ENCODE assay signal across 8 cellular contexts in the genomic region with DNA sequence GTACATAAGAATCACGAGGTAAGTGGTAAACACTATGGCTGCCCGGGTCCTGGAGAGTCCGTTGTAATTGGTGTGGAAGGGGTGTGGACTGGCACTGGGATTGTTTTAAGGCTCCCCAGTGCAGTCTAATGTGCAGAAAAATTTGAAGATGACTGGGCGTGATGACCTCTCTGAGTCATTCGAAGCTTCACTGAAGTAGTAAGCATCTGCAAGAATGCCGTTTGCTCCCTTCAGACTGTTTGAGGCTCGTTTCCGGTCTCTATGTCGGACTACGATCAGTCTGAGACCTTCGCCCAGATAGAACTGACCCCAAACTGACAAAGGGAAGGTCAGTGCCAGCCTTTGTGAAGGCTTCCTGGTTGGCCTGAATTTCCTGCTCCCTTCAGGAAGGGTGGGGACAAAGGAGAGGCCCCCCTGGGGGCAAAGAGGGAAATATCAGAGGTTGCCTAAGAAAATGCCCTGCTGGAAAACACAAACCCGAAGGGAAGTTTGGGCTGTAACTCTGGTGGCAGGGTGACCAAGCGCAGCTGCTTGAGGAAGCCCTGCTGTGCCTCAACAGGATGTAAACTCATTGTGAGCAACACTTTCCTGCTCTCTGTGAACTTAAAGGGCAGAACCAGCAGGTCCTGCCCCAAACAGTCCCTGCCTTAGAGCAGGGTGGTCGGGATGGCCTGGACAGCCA. TPM values are rescaled to one million over a fixed set of nuclear protein-coding genes. Genes with fewer than 3 reads are reported as not detected.
DNase-seq lines count a peak whose midpoint lies in the region; ATAC-seq and TF ChIP-seq lines count a peak whose summit lies in the region.

No MANE protein-coding gene starts in this region.

- no peaks in the 10 kb centered on the region for H3K27me3 Mint-ChIP-seq in natural killer cell treated with Interleukin-12 subunit alpha and Interleukin-12 subunit beta and Interleukin-15 and Interleukin-18, amount 100 ng/mL, for 72 hours

- H3K9me3 Mint-ChIP-seq in natural killer cell treated with Interleukin-12 subunit alpha and Interleukin-12 subunit beta and Interleukin-15 and Interleukin-18, amount 100 ng/mL, for 72 hours = no peaks in the 10 kb centered on the region

- H3K9ac ChIP-seq in colonic mucosa (ENCODE audit: low read depth in 2 of 2, low read length in 2 of 2) = no peak overlapping the region

- no peaks in the 10 kb centered on the region for H3K4me1 ChIP-seq in colonic mucosa

- CTCF ChIA-PET in BJ (lab: Yijun Ruan, JAX) = interaction anchor here (0.7 to 7.9 kb wide), 7 partner anchors 9 to 176 kb away, joined by 3 to 57 read pairs (median 3); no protein-coding TSS in a partner anchor

- ATAC-seq in GM21576 (IDR thresholded peaks at IDR 0.05; ENCODE audit: unreplicated experiment) = peak; percentile 45
- ATAC-seq in natural killer cell treated with Interleukin-12 subunit alpha and Interleukin-12 subunit beta and Interleukin-15 and Interleukin-18, amount 100 ng/mL, for 72 hours = peak; percentile 87 to 91

- peak; percentile 82 for DNase-seq in BJ (ENCODE audit: low read depth)
- peak; percentile 98 for DNase-seq in RPMI7951 (ENCODE audit: low read depth)
- no peak for DNase-seq in colonic mucosa
- peak; percentile 79 for DNase-seq in natural killer cell treated with Interleukin-12 subunit alpha and Interleukin-12 subunit beta and Interleukin-15 and Interleukin-18, amount 100 ng/mL, for 72 hours (ENCODE audit: low spot score)
- DNase-seq in medulla oblongata (ENCODE audit: extremely low spot score) = no peak
- DNase-seq in coronary artery (ENCODE audit: low spot score) = no peak
- DNase-seq in anterior cingulate cortex (lab: John Stamatoyannopoulos, UW) = no peak

- TF ChIP-seq CTCF in BJ (IDR thresholded peaks at IDR 0.05; ENCODE audit: insufficient read depth, low read depth, low read length) = no peak
- TF ChIP-seq CTCF in colonic mucosa (IDR thresholded peaks at IDR 0.05) = no peak
- no peak for TF ChIP-seq CTCF in coronary artery (IDR thresholded peaks at IDR 0.05)

- H3K36me3 ChIP-seq in BJ (ENCODE audit: control insufficient read depth, insufficient read depth, low read length) = no peaks in the 10 kb centered on the region
- H3K36me3 ChIP-seq in colonic mucosa = no peaks in the 10 kb centered on the region

- intact Hi-C loops in colonic mucosa (cut with DNase I) = loop anchor here (10.0 kb wide), 1 partner anchor 609 kb away; no protein-coding TSS in a partner anchor

- H3K27ac Mint-ChIP-seq in natural killer cell treated with Interleukin-12 subunit alpha and Interleukin-12 subunit beta and Interleukin-15 and Interleukin-18, amount 100 ng/mL, for 72 hours = peak overlapping the region; percentile 97 to 99

- POLR2A ChIA-PET in BJ (lab: Charles Lee) = interaction anchor here (0.7 kb wide), 1 partner anchor 160 kb away, joined by 3 read pairs; no protein-coding TSS in a partner anchor

- H3K27me3 ChIP-seq in BJ (ENCODE audit: control insufficient read depth, insufficient read depth, low read length) = no peaks in the 10 kb centered on the region
- H3K27me3 ChIP-seq in colonic mucosa = no peaks in the 10 kb centered on the region

- H3K36me3 Mint-ChIP-seq in natural killer cell treated with Interleukin-12 subunit alpha and Interleukin-12 subunit beta and Interleukin-15 and Interleukin-18, amount 100 ng/mL, for 72 hours = no peaks in the 10 kb centered on the region

- peak overlapping the region; percentile 10 for H3K27ac ChIP-seq in colonic mucosa
- H3K27ac ChIP-seq in coronary artery = peak overlapping the region in 1 of 2 donors; percentile 50

- peak overlapping the region; percentile 61 for H3K4me3 Mint-ChIP-seq in natural killer cell treated with Interleukin-12 subunit alpha and Interleukin-12 subunit beta and Interleukin-15 and Interleukin-18, amount 100 ng/mL, for 72 hours

- H3K4me1 Mint-ChIP-seq in natural killer cell treated with Interleukin-12 subunit alpha and Interleukin-12 subunit beta and Interleukin-15 and Interleukin-18, amount 100 ng/mL, for 72 hours (ENCODE audit: low read depth in 2 of 2) = peaks cover 56 to 59% of the 10 kb centered on the region in 2 donors

- H3K9me3 ChIP-seq in colonic mucosa = no peaks in the 10 kb centered on the region

- H3K4me3 ChIP-seq in BJ (ENCODE audit: low read depth, low read length) = no peak overlapping the region
- no peak overlapping the region for H3K4me3 ChIP-seq in colonic mucosa
- H3K4me3 ChIP-seq in coronary artery = no peak overlapping the region

RNA-seq across cellular contexts. Expression of a gene that starts 34.6 kb away (rescaled TPM):
- polyA plus RNA-seq in BJ (2011; rRNA removed) = 24.8 and 26.6 TPM in 2 replicates
- polyA minus RNA-seq in BJ (2011; rRNA and poly(A)+ RNA removed) = 11.9 and 15.5 TPM in 2 replicates
- total RNA-seq in RPMI7951 (2014; rRNA removed; shearing (Covaris generic)) = 37.7 and 38.5 TPM in 2 replicates
- 10 to 100 TPM; 18.0 to 29.3 TPM for total RNA-seq in colonic mucosa
- total RNA-seq in natural killer cell treated with Interleukin-12 subunit alpha and Interleukin-12 subunit beta and Interleukin-15 and Interleukin-18, amount 100 ng/mL, for 72 hours = 1 to 10 TPM; 6.8 to 8.3 TPM

RNA-seq across cellular contexts. Expression of a gene that starts 34.8 kb away (rescaled TPM):
- polyA plus RNA-seq in BJ (2011; rRNA removed) = 32.4 and 35.1 TPM in 2 replicates
- 16.5 and 25.0 TPM in 2 replicates for polyA minus RNA-seq in BJ (2011; rRNA and poly(A)+ RNA removed)
- 35.1 and 35.3 TPM in 2 replicates for total RNA-seq in RPMI7951 (2014; rRNA removed; shearing (Covaris generic))
- total RNA-seq in colonic mucosa = 10 to 100 TPM; 13.1 to 19.1 TPM
- 10 to 100 TPM; 24.4 to 28.0 TPM for total RNA-seq in natural killer cell treated with Interleukin-12 subunit alpha and Interleukin-12 subunit beta and Interleukin-15 and Interleukin-18, amount 100 ng/mL, for 72 hours

Comparison
In these comparisons a context has a peak if more than half of its experiments do, and no peak if none do; other contexts are left out.
1. DNase-seq: peak in BJ (single experiment), RPMI7951 (single experiment) and natural killer cell treated with Interleukin-12 subunit alpha and Interleukin-12 subunit beta and Interleukin-15 and Interleukin-18, amount 100 ng/mL, for 72 hours (single experiment); none in colonic mucosa (single experiment), medulla oblongata (single experiment), coronary artery (single experiment) and anterior cingulate cortex (0 of 58).